ENCODE assay signal across 1 cellular context in the genomic region with DNA sequence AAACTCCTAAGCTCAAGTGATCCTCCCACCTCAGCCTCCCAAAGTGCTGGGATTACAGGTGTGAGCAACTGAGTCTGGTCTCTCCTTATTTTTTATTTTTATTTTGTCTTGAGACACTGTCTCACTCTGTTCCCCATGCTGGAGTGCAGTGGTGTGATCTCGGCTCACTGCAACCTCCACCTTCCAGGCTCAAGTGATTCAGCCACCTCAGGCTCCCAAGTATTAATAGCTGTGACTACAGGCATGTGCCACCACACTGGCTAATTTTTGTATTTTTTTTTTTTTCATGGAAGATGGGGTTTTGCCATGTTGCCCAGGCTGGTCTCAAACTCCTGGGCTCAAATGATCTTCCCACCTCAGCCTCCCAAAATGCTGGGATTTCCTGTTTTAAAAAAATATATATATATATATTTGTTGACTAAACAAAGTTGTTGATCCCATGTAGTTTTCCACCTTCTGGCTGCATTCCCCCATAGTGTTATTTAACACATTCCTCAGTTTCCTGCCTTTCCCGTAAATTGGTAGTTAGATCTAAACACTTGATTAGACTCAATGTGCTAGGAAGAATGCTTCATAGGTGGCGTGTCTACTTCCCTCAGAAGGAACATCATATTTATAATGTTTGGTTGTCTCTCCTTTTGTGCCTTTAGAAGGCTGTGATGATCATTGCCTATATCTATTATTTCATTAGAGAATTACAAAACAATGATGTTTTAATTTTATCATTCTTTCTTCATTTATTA.
TF ChIP-seq lines count a peak whose summit lies in the region.

No MANE protein-coding gene starts in this region.

TF ChIP-seq in endothelial cell of umbilical vein, 7 proteins besides CTCF, POLR2A, EP300 and RAD21:
- no peak for TF ChIP-seq EZH2 (IDR thresholded peaks at IDR 0.05; ENCODE audit: borderline replicate concordance, low read depth, low read length, severe bottlenecking)
- peak; percentile 50 for TF ChIP-seq GATA2 (IDR thresholded peaks at IDR 0.05; ENCODE audit: insufficient read depth, insufficient read length, low read depth, low read length)
